ENCODE assay signal across 7 cellular contexts in genomic region chr2:208267526-208267925, GRCh38. TPM values are rescaled to one million over a fixed set of nuclear protein-coding genes. Genes with fewer than 3 reads are reported as not detected.
A peak's percentile ranks its signal among the peaks of the same experiment; 100 is the strongest.
DNase-seq lines count a peak whose midpoint lies in the region; ATAC-seq, FAIRE-seq and TF ChIP-seq lines count a peak whose summit lies in the region.
"Not testable (repeated sequence)": the region's sequence is repeated elsewhere in the genome, so short reads cannot be mapped to it uniquely, and the experiment has no call there.

No MANE protein-coding gene starts in this region.

- not testable (repeated sequence) for FAIRE-seq in astrocyte (lab: Jason Lieb, UNC); HepG2 (lab: Jason Lieb, UNC)

- peak overlapping the region; percentile 95 for H3K4ac ChIP-seq in trophoblast cell (ENCODE audit: low read depth, low read length)

- not testable (repeated sequence) for H2BK120ac ChIP-seq in trophoblast cell (ENCODE audit: insufficient read depth, low read length, poor library complexity)

- not testable (repeated sequence) for H3K27me3 ChIP-seq in astrocyte (ENCODE audit: insufficient read depth, low read length); HepG2 (ENCODE audit: control insufficient read depth in 1 of 2, insufficient read depth in 2 of 2, low read length in 2 of 2); trophoblast cell (ENCODE audit: insufficient read depth, low read length)

- peak overlapping the region; percentile 93 for H3K9ac ChIP-seq in astrocyte (ENCODE audit: low read length)
- H3K9ac ChIP-seq in HepG2 (ENCODE audit: insufficient read depth, low read depth, low read length), result peak overlapping the region; percentile 86
- not testable (repeated sequence) for H3K9ac ChIP-seq in trophoblast cell (ENCODE audit: low read length)

- not testable (repeated sequence) for H3K9me3 Mint-ChIP-seq in astrocyte (ENCODE audit: unreplicated experiment)

- not testable (repeated sequence) for H2BK12ac ChIP-seq in trophoblast cell (ENCODE audit: low read length)

- H3K4me2 ChIP-seq in astrocyte (ENCODE audit: low read length) (peak overlapping the region; percentile 92), HepG2 (ENCODE audit: low read depth, low read length) (peak overlapping the region; percentile 78), trophoblast cell (ENCODE audit: low read length) (peak overlapping the region; percentile 31)

- not testable (repeated sequence) for H3K23ac ChIP-seq in trophoblast cell (ENCODE audit: low read length)

- BruUV-seq in HepG2 (replicated peaks; lab: Mats Ljungman, UMichigan), result not testable (repeated sequence)

- H2AK5ac ChIP-seq in trophoblast cell (ENCODE audit: low read length), result not testable (repeated sequence)

- CTCF ChIA-PET in HepG2 (lab: Yijun Ruan, JAX; ENCODE audit: low intra/inter-chr PET ratio, low total read pairs), result interaction anchor here (2.4 kb wide), 1 partner anchor 92 kb away, joined by 10 read pairs; no protein-coding TSS in a partner anchor

- peak overlapping the region; percentile 95 for H3K4me3 Mint-ChIP-seq in astrocyte (ENCODE audit: unreplicated experiment)

- not testable (repeated sequence) for TF ChIP-seq POLR2A in HepG2 (IDR thresholded peaks at IDR 0.05; ENCODE audit: insufficient read depth in 1 of 2, low read depth in 2 of 2, low read length in 2 of 2)

- peak overlapping the region; percentile 11 for H4K8ac ChIP-seq in trophoblast cell (ENCODE audit: low read depth, low read length)

- not testable (repeated sequence) for H4K12ac ChIP-seq in trophoblast cell (ENCODE audit: low read depth, low read length)

- H4K20me1 ChIP-seq in astrocyte (ENCODE audit: insufficient read depth, low read length), result peaks cover 31% of the 10 kb centered on the region
- not testable (repeated sequence) for H4K20me1 ChIP-seq in HepG2 (ENCODE audit: insufficient read depth, low read length)

- H3K79me2 ChIP-seq in astrocyte (ENCODE audit: insufficient read depth, low read length) (peaks cover 48% of the 10 kb centered on the region), HepG2 (ENCODE audit: insufficient read depth, low read length) (peaks cover 41% of the 10 kb centered on the region), trophoblast cell (ENCODE audit: control insufficient read depth, insufficient read depth, low read length, poor library complexity) (peaks cover 12% of the 10 kb centered on the region)

- not testable (repeated sequence) for H2AFZ ChIP-seq in astrocyte (ENCODE audit: low read depth, low read length); HepG2 (ENCODE audit: low read length)
- peak overlapping the region; percentile 45 for H2AFZ ChIP-seq in trophoblast cell (ENCODE audit: insufficient read depth, low read length, poor library complexity)

- H4K91ac ChIP-seq in trophoblast cell (ENCODE audit: low read depth, low read length), result not testable (repeated sequence)

- H3K4me3 ChIP-seq in GM08714 (ENCODE audit: low read length), result peak overlapping the region; percentile 91
- H3K4me3 ChIP-seq in WI38 (ENCODE audit: low read depth, low read length), result peak overlapping the region; percentile 71
- peak overlapping the region; percentile 96 for H3K4me3 ChIP-seq in astrocyte (ENCODE audit: insufficient read depth, low read depth, low read length)
- H3K4me3 ChIP-seq in epithelial cell of proximal tubule (ENCODE audit: low read depth, low read length), result peak overlapping the region; percentile 82
- H3K4me3 ChIP-seq in HepG2 (replicated peaks in 1 of 3; ENCODE audit: insufficient read depth in 1 of 3, low read depth in 2 of 3, low read length in 3 of 3), result peak overlapping the region; percentile 71 to 87 (median 86)
- H3K4me3 ChIP-seq in trophoblast cell (ENCODE audit: low read depth, low read length), result not testable (repeated sequence)

- not testable (repeated sequence) for H3K36me3 Mint-ChIP-seq in astrocyte (ENCODE audit: low read depth, unreplicated experiment)

- not testable (repeated sequence) for TF ChIP-seq CTCF in WI38 (IDR thresholded peaks at IDR 0.05; ENCODE audit: low read depth, low read length); astrocyte (IDR thresholded peaks at IDR 0.05; ENCODE audit: insufficient read depth, low read depth, low read length); epithelial cell of proximal tubule (conservative IDR thresholded peaks at IDR 0.05; ENCODE audit: low read depth, low read length); HepG2 (CRISPR knock-in tag; IDR thresholded peaks at IDR 0.05)

- not testable (repeated sequence) for H3K14ac ChIP-seq in trophoblast cell (ENCODE audit: low read length)

- TF ChIP-seq RAD21 in HepG2 (CRISPR knock-in tag; IDR thresholded peaks at IDR 0.05), result not testable (repeated sequence)

- H3K9me3 ChIP-seq in astrocyte (ENCODE audit: insufficient read depth, low read depth, low read length); HepG2 (ENCODE audit: low read length); trophoblast cell (ENCODE audit: insufficient read depth, low read depth, low read length): not testable (repeated sequence)

- not testable (repeated sequence) for H3K18ac ChIP-seq in trophoblast cell (ENCODE audit: low read length)

- H3K4me1 Mint-ChIP-seq in astrocyte (ENCODE audit: low read depth, unreplicated experiment), result not testable (repeated sequence)

- ATAC-seq in HepG2, result not testable (repeated sequence)

- H3K27me3 Mint-ChIP-seq in astrocyte (ENCODE audit: low read depth, unreplicated experiment), result not testable (repeated sequence)

- peaks cover 10% of the 10 kb centered on the region for H3K36me3 ChIP-seq in astrocyte (ENCODE audit: insufficient read depth, low read length)
- not testable (repeated sequence) for H3K36me3 ChIP-seq in HepG2 (replicated peaks in 1 of 2; ENCODE audit: control insufficient read depth in 1 of 2, insufficient read depth in 2 of 2, low read length in 2 of 2); trophoblast cell (ENCODE audit: control insufficient read depth in 1 of 2, insufficient read depth in 2 of 2, low read length in 2 of 2)

- H3K79me1 ChIP-seq in trophoblast cell (ENCODE audit: low read length), result not testable (repeated sequence)

- peak; percentile 20 for DNase-seq in NCI-H510A (lab: John Stamatoyannopoulos, UW)
- DNase-seq in astrocyte (ENCODE audit: low read depth); epithelial cell of proximal tubule (ENCODE audit: low read depth); HepG2 (ENCODE audit: low spot score); trophoblast cell: not testable (repeated sequence)

- H3K27ac Mint-ChIP-seq in astrocyte (ENCODE audit: unreplicated experiment), result peak overlapping the region; percentile 91

- H3K27ac ChIP-seq in astrocyte (ENCODE audit: low read depth, low read length); trophoblast cell (ENCODE audit: low read depth, low read length): not testable (repeated sequence)
- H3K27ac ChIP-seq in HepG2 (ENCODE audit: extremely low read length, insufficient read depth, low read length), result peak overlapping the region; percentile 79

- not testable (repeated sequence) for H2BK5ac ChIP-seq in trophoblast cell (ENCODE audit: low read depth, low read length, poor library complexity)

- 56% methylated on average over 22 of the region's 22 CpGs for WGBS in HepG2 (ENCODE audit: low lambda C conversion rate)
- WGBS in trophoblast cell (ENCODE audit: extremely low coverage, insufficient coverage, insufficient read length), result no CpG with 5 or more reads among the region's 22 CpGs

- in situ Hi-C loops in HepG2 (cut with HindIII; ENCODE audit: extremely low pct_ligation_motif_present, low pct_unique_long_range_greater_than_20kb), result loop anchor here (25.0 kb wide), 1 partner anchor 555 kb away; the partner anchor contains the start of gene CCNYL1

- POLR2A ChIA-PET in HepG2 (lab: Yijun Ruan, JAX), result interaction anchor here (6.6 kb wide), 1 partner anchor 13 kb away, joined by 145 read pairs; the partner anchor contains the start of gene IDH1

- TF ChIP-seq EP300 in HepG2 (IDR thresholded peaks at IDR 0.05; ENCODE audit: low read depth in 2 of 2, low read length in 2 of 2); HepG2 (CRISPR knock-in tag; IDR thresholded peaks at IDR 0.05; ENCODE audit: borderline replicate concordance): not testable (repeated sequence)

- intact Hi-C loops in HepG2 (cut with micrococcal nuclease; ENCODE audit: unreplicated experiment), result loop anchor here (5.0 kb wide), 1 partner anchor 520 kb away; no protein-coding TSS in a partner anchor

- H3K4me1 ChIP-seq in astrocyte (ENCODE audit: insufficient read depth, low read length) (peaks cover 14% of the 10 kb centered on the region), HepG2 (ENCODE audit: insufficient read depth, low read length) (peaks cover 41% of the 10 kb centered on the region)
- H3K4me1 ChIP-seq in trophoblast cell (ENCODE audit: control insufficient read depth in 1 of 2, insufficient read depth in 2 of 2, low read length in 2 of 2), result not testable (repeated sequence)

RNA-seq across cellular contexts. Expression of gene PIKFYVE, which starts 1.5 kb away (rescaled TPM):
- total RNA-seq in astrocyte, result 29.8 and 32.2 TPM in 2 replicates
- 10.8 and 13.8 TPM in 2 replicates for total RNA-seq in epithelial cell of proximal tubule
- total RNA-seq in HepG2 (2016; rRNA removed; fragmentation: Illumina TruSeq; extraction: Trizol), result 21.7 and 24.4 TPM in 2 replicates
- total RNA-seq in HepG2 (2016; cell fraction: cytosol; rRNA removed; fragmentation: Illumina TruSeq; extraction: Trizol; ENCODE audit: low read depth), result 5.9 and 6.9 TPM in 2 replicates
- total RNA-seq in HepG2 (2016; cell fraction: insoluble cytoplasmic fraction; rRNA removed; fragmentation: Illumina TruSeq; extraction: Trizol), result 20.5 and 24.0 TPM in 2 replicates
- total RNA-seq in HepG2 (2016; cell fraction: membrane; rRNA removed; fragmentation: Illumina TruSeq; extraction: Trizol), result 7.4 and 8.2 TPM in 2 replicates
- total RNA-seq in HepG2 (2016; cell fraction: nucleus; rRNA removed; fragmentation: Illumina TruSeq; extraction: Trizol), result 33.7 and 38.5 TPM in 2 replicates
- polyA plus RNA-seq in HepG2 (2011; rRNA removed), result 15.8 and 20.2 TPM in 2 replicates
- polyA plus RNA-seq in HepG2 (2011; cell fraction: cytosol; rRNA removed), result 7.0 and 10.6 TPM in 2 replicates
- polyA plus RNA-seq in HepG2 (2011; cell fraction: nucleus; rRNA removed), result 21.3 and 21.9 TPM in 2 replicates
- 13.3 and 15.2 TPM in 2 replicates for polyA plus RNA-seq in HepG2 (2012)
- polyA plus RNA-seq in HepG2 (2016; cell fraction: cytosol; fragmentation: Illumina TruSeq; extraction: Trizol; ENCODE audit: low read depth), result 0.29 and 0.55 TPM in 2 replicates
- polyA plus RNA-seq in HepG2 (2016; cell fraction: insoluble cytoplasmic fraction; fragmentation: Illumina TruSeq; extraction: Trizol; ENCODE audit: low read depth), result 11.0 and 11.9 TPM in 2 replicates
- polyA plus RNA-seq in HepG2 (2016; cell fraction: membrane; fragmentation: Illumina TruSeq; extraction: Trizol; ENCODE audit: low read depth), result 1.1 and 1.2 TPM in 2 replicates
- 25.9 and 28.2 TPM in 2 replicates for polyA plus RNA-seq in HepG2 (2016; cell fraction: nucleus; fragmentation: Illumina TruSeq; extraction: Trizol; ENCODE audit: insufficient read depth, low read depth)
- polyA minus RNA-seq in HepG2 (2011; rRNA and poly(A)+ RNA removed; ENCODE audit: low replicate concordance), result 27.0 and 45.7 TPM in 2 replicates
- 23.4 and 27.2 TPM in 2 replicates for polyA minus RNA-seq in HepG2 (2011; cell fraction: cytosol; rRNA and poly(A)+ RNA removed)
- polyA minus RNA-seq in HepG2 (2011; cell fraction: nucleus; rRNA and poly(A)+ RNA removed), result 130 and 131 TPM in 2 replicates
- 10.4 and 11.4 TPM in 2 replicates for polyA plus RNA-seq in trophoblast cell (2013)

RNA-seq across cellular contexts. Expression of gene IDH1, which starts 12.7 kb away (rescaled TPM):
- total RNA-seq in astrocyte (160 and 181 TPM in 2 replicates), epithelial cell of proximal tubule (93.1 and 113 TPM in 2 replicates), HepG2 (2016; rRNA removed; fragmentation: Illumina TruSeq; extraction: Trizol) (1,077 and 1,654 TPM in 2 replicates)
- total RNA-seq in HepG2 (2016; cell fraction: cytosol; rRNA removed; fragmentation: Illumina TruSeq; extraction: Trizol; ENCODE audit: low read depth), result 96.9 and 104 TPM in 2 replicates
- 1,083 and 1,679 TPM in 2 replicates for total RNA-seq in HepG2 (2016; cell fraction: insoluble cytoplasmic fraction; rRNA removed; fragmentation: Illumina TruSeq; extraction: Trizol)
- total RNA-seq in HepG2 (2016; cell fraction: membrane; rRNA removed; fragmentation: Illumina TruSeq; extraction: Trizol), result 314 and 331 TPM in 2 replicates
- total RNA-seq in HepG2 (2016; cell fraction: nucleus; rRNA removed; fragmentation: Illumina TruSeq; extraction: Trizol), result 500 TPM in 2 replicates
- polyA plus RNA-seq in HepG2 (2011; rRNA removed), result 258 and 312 TPM in 2 replicates
- polyA plus RNA-seq in HepG2 (2011; cell fraction: cytosol; rRNA removed), result 157 and 214 TPM in 2 replicates
- polyA plus RNA-seq in HepG2 (2011; cell fraction: nucleus; rRNA removed), result 167 and 204 TPM in 2 replicates
- polyA plus RNA-seq in HepG2 (2012), result 217 and 288 TPM in 2 replicates
- polyA plus RNA-seq in HepG2 (2016; cell fraction: cytosol; fragmentation: Illumina TruSeq; extraction: Trizol; ENCODE audit: low read depth), result 73.2 and 78.3 TPM in 2 replicates
- 1,387 and 1,488 TPM in 2 replicates for polyA plus RNA-seq in HepG2 (2016; cell fraction: insoluble cytoplasmic fraction; fragmentation: Illumina TruSeq; extraction: Trizol; ENCODE audit: low read depth)
- 191 and 213 TPM in 2 replicates for polyA plus RNA-seq in HepG2 (2016; cell fraction: membrane; fragmentation: Illumina TruSeq; extraction: Trizol; ENCODE audit: low read depth)
- polyA plus RNA-seq in HepG2 (2016; cell fraction: nucleus; fragmentation: Illumina TruSeq; extraction: Trizol; ENCODE audit: insufficient read depth, low read depth), result 593 and 621 TPM in 2 replicates
- polyA minus RNA-seq in HepG2 (2011; rRNA and poly(A)+ RNA removed; ENCODE audit: low replicate concordance), result 68.1 and 135 TPM in 2 replicates
- 164 and 173 TPM in 2 replicates for polyA minus RNA-seq in HepG2 (2011; cell fraction: cytosol; rRNA and poly(A)+ RNA removed)
- polyA minus RNA-seq in HepG2 (2011; cell fraction: nucleus; rRNA and poly(A)+ RNA removed), result 247 and 293 TPM in 2 replicates
- polyA plus RNA-seq in trophoblast cell (2013), result 72.0 and 73.3 TPM in 2 replicates

Comparison
In these comparisons a context has a peak if more than half of its experiments do, and no peak if none do; other contexts are left out.
1. H3K4me2 ChIP-seq: peak in every context shown above with its lines; median percentile 92 in astrocyte; 78 in HepG2; 31 in trophoblast cell.